9 cellular contexts compared by ENCODE assay signal in the genomic region with DNA sequence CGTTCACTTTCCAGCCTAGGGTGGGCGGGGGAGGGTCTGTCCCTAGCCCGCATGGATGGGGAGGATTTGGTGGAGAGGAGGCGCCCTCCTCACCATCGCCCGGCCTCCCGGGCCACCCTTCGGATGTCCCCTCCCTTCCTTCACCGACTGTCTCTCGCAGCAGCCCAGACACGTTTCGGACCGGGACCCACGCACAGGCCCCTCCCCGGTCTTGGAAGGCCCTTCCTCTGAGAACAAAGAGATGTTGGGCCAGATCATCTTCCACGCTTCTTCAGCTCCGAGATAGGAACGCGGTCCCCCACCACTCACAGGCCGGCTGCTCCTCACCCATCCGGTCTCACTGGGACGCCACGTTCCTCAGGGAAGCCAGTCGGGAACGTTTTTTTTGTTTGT. TPM values are rescaled to one million over a fixed set of nuclear protein-coding genes. Genes with fewer than 3 reads are reported as not detected.
DNase-seq lines count a peak whose midpoint lies in the region; ATAC-seq and TF ChIP-seq lines count a peak whose summit lies in the region.
"Had no signal": no experiment of that assay in that cellular context is flagged by ENCODE, and none has a peak within 500 bp of the region (broad histone marks: within the 10 kb centered on the region; RNA-seq: fewer than 3 reads in every experiment).

No MANE protein-coding gene starts in this region.

- no peak for TF ChIP-seq CTCF in psoas muscle (IDR thresholded peaks at IDR 0.05)

- no peaks in the 10 kb centered on the region for H3K27me3 ChIP-seq in psoas muscle (ENCODE audit: insufficient read depth in 3 of 3, low read length in 2 of 3)

- H3K9me3 ChIP-seq in psoas muscle = no peaks in the 10 kb centered on the region

- ATAC-seq in left ventricle myocardium superior (peak; percentile 40), psoas muscle (peak in 1 of 4 donors; percentile 6)

- 43 to 49% (median 43%) methylated on average over 25 of the region's 25 CpGs for WGBS in psoas muscle, 3 donors

- peak overlapping the region; percentile 66 for H3K27ac ChIP-seq in psoas muscle

- peak overlapping the region; percentile 55 for H3K27ac Mint-ChIP-seq in activated T-helper 2 cell treated with anti-CD3 and anti-CD28 coated beads, Interferon-gamma antibody, Interleukin-2, Interleukin-4, amounts not matched to agents 10 μg/mL and 5 μg/mL and 100 μg/mL, durations not matched to agents 14 hours and 24 hours and 36 hours

- H3K4me1 Mint-ChIP-seq in activated T-helper 2 cell treated with anti-CD3 and anti-CD28 coated beads, Interferon-gamma antibody, Interleukin-2, Interleukin-4, amounts not matched to agents 10 μg/mL and 5 μg/mL and 100 μg/mL, durations not matched to agents 14 hours and 24 hours and 36 hours (ENCODE audit: low read depth) = peaks cover 34% of the 10 kb centered on the region

- no peaks in the 10 kb centered on the region for H3K9me3 Mint-ChIP-seq in activated T-helper 2 cell treated with anti-CD3 and anti-CD28 coated beads, Interferon-gamma antibody, Interleukin-2, Interleukin-4, amounts not matched to agents 10 μg/mL and 5 μg/mL and 100 μg/mL, durations not matched to agents 14 hours and 24 hours and 36 hours

- peaks cover 53% of the 10 kb centered on the region for H3K36me3 Mint-ChIP-seq in activated T-helper 2 cell treated with anti-CD3 and anti-CD28 coated beads, Interferon-gamma antibody, Interleukin-2, Interleukin-4, amounts not matched to agents 10 μg/mL and 5 μg/mL and 100 μg/mL, durations not matched to agents 14 hours and 24 hours and 36 hours (ENCODE audit: low read depth)

- no peaks in the 10 kb centered on the region for H3K27me3 Mint-ChIP-seq in activated T-helper 2 cell treated with anti-CD3 and anti-CD28 coated beads, Interferon-gamma antibody, Interleukin-2, Interleukin-4, amounts not matched to agents 10 μg/mL and 5 μg/mL and 100 μg/mL, durations not matched to agents 14 hours and 24 hours and 36 hours (ENCODE audit: low read depth)
- H3K27me3 Mint-ChIP-seq: activated naive CD8-positive, alpha-beta T cell had no signal

- H3K4me1 ChIP-seq in psoas muscle = peaks cover 10% of the 10 kb centered on the region

- H3K4me3 ChIP-seq in psoas muscle = peak overlapping the region; percentile 80

- intact Hi-C loops in activated T-helper 2 cell treated with anti-CD3 and anti-CD28 coated beads, Interferon-gamma antibody, Interleukin-2, Interleukin-4, amounts not matched to agents 10 μg/mL and 5 μg/mL and 100 μg/mL, durations not matched to agents 14 hours and 24 hours and 36 hours (cut with micrococcal nuclease) = no loop called here
- intact Hi-C loops in left ventricle myocardium superior (cut with micrococcal nuclease) (loop anchor here (5.0 kb wide), 1 partner anchor 94 kb away; no protein-coding TSS in a partner anchor), psoas muscle (cut with DNase I) (no loop called here)

- H3K4me3 Mint-ChIP-seq in activated T-helper 2 cell treated with anti-CD3 and anti-CD28 coated beads, Interferon-gamma antibody, Interleukin-2, Interleukin-4, amounts not matched to agents 10 μg/mL and 5 μg/mL and 100 μg/mL, durations not matched to agents 14 hours and 24 hours and 36 hours (ENCODE audit: low read depth) = peak overlapping the region; percentile 47

- H3K36me3 ChIP-seq in psoas muscle (ENCODE audit: insufficient read depth in 1 of 2, low read depth in 1 of 2) = peaks cover 0 to 13% of the 10 kb centered on the region in 2 donors

- peak; percentile 75 for DNase-seq in ELF-1 (ENCODE audit: low read depth, low spot score)
- DNase-seq in activated T-helper 2 cell treated with anti-CD3 and anti-CD28 coated beads, Interferon-gamma antibody, Interleukin-2, Interleukin-4, amounts not matched to agents 10 μg/mL and 5 μg/mL and 100 μg/mL, durations not matched to agents 14 hours and 24 hours and 36 hours (ENCODE audit: low spot score) = no peak
- peak; percentile 57 for DNase-seq in left ventricle myocardium superior
- DNase-seq in psoas muscle = no peak
- DNase-seq in glomerular visceral epithelial cell (ENCODE audit: extremely low spot score) = no peak
- no peak for DNase-seq in stimulated activated CD4-positive, alpha-beta T cell treated with anti-CD3 and anti-CD28 coated beads, Interleukin-4, amount 100 ng/mL, for 24 hours
- DNase-seq in DMS79 (lab: John Stamatoyannopoulos, UW) = no peak
- DNase-seq in NAMALWA (ENCODE audit: low spot score) = no peak

RNA-seq across cellular contexts. Expression of gene DPM2, which starts 0.6 kb away (rescaled TPM):
- total RNA-seq in activated T-helper 2 cell treated with anti-CD3 and anti-CD28 coated beads, Interferon-gamma antibody, Interleukin-2, Interleukin-4, amounts not matched to agents 10 μg/mL and 5 μg/mL and 100 μg/mL, durations not matched to agents 14 hours and 24 hours and 36 hours = 55.7 and 57.4 TPM in 2 replicates
- total RNA-seq in left ventricle myocardium superior = 11.1 TPM
- 10 to 100 TPM in 3 of 4 donors, 1 to 10 TPM in 1; 9.7 to 17.4 (median 12.2) TPM for total RNA-seq in psoas muscle
- 10 to 100 TPM; 16.6 to 39.6 (median 37.1) TPM for polyA plus RNA-seq in psoas muscle

RNA-seq across cellular contexts. Expression of gene PIP5KL1, which starts 7.7 kb away (rescaled TPM):
- total RNA-seq in activated T-helper 2 cell treated with anti-CD3 and anti-CD28 coated beads, Interferon-gamma antibody, Interleukin-2, Interleukin-4, amounts not matched to agents 10 μg/mL and 5 μg/mL and 100 μg/mL, durations not matched to agents 14 hours and 24 hours and 36 hours = 1.4 and 3.4 TPM in 2 replicates
- total RNA-seq in left ventricle myocardium superior = not detected
- total RNA-seq in psoas muscle = under 1 TPM in 2 of 4 donors, not detected in 2; 0.40 to 0.44 TPM
- polyA plus RNA-seq in psoas muscle = under 1 TPM in 2 of 3 donors, not detected in 1; 0.05 to 0.12 TPM

RNA-seq across cellular contexts. Expression of gene ST6GALNAC4, which starts 21.5 kb away (rescaled TPM):
- total RNA-seq in activated T-helper 2 cell treated with anti-CD3 and anti-CD28 coated beads, Interferon-gamma antibody, Interleukin-2, Interleukin-4, amounts not matched to agents 10 μg/mL and 5 μg/mL and 100 μg/mL, durations not matched to agents 14 hours and 24 hours and 36 hours = 25.6 and 28.7 TPM in 2 replicates
- 28.5 TPM for total RNA-seq in left ventricle myocardium superior
- total RNA-seq in psoas muscle = 10 to 100 TPM in 3 of 4 donors, 1 to 10 TPM in 1; 8.9 to 52.6 (median 27.3) TPM
- 10 to 100 TPM; 14.0 to 31.4 (median 14.8) TPM for polyA plus RNA-seq in psoas muscle

RNA-seq across cellular contexts. Expression of gene ST6GALNAC6, which starts 38.9 kb away (rescaled TPM):
- total RNA-seq in activated T-helper 2 cell treated with anti-CD3 and anti-CD28 coated beads, Interferon-gamma antibody, Interleukin-2, Interleukin-4, amounts not matched to agents 10 μg/mL and 5 μg/mL and 100 μg/mL, durations not matched to agents 14 hours and 24 hours and 36 hours = 60.3 and 60.7 TPM in 2 replicates
- total RNA-seq in left ventricle myocardium superior (50.5 TPM), psoas muscle (10 to 100 TPM; 20.3 to 26.1 (median 24.4) TPM)
- 10 to 100 TPM; 18.5 to 35.5 (median 31.0) TPM for polyA plus RNA-seq in psoas muscle

RNA-seq across cellular contexts. Expression of gene EEIG1, which starts 42.5 kb away (rescaled TPM):
- 43.8 and 53.3 TPM in 2 replicates for total RNA-seq in activated T-helper 2 cell treated with anti-CD3 and anti-CD28 coated beads, Interferon-gamma antibody, Interleukin-2, Interleukin-4, amounts not matched to agents 10 μg/mL and 5 μg/mL and 100 μg/mL, durations not matched to agents 14 hours and 24 hours and 36 hours
- total RNA-seq in left ventricle myocardium superior (21.6 TPM), psoas muscle (10 to 100 TPM in 1 of 4 donors, 1 to 10 TPM in 3; 3.6 to 11.4 (median 8.3) TPM)
- polyA plus RNA-seq in psoas muscle = 1 to 10 TPM; 3.6 to 6.1 (median 5.1) TPM

Comparison
In these comparisons a context has a peak if more than half of its experiments do, and no peak if none do; other contexts are left out.
1. DNase-seq: peak in ELF-1 (single experiment) and left ventricle myocardium superior (single experiment); none in activated T-helper 2 cell treated with anti-CD3 and anti-CD28 coated beads, Interferon-gamma antibody, Interleukin-2, Interleukin-4, amounts not matched to agents 10 μg/mL and 5 μg/mL and 100 μg/mL, durations not matched to agents 14 hours and 24 hours and 36 hours (single experiment), psoas muscle (0 of 2), glomerular visceral epithelial cell (single experiment), stimulated activated CD4-positive, alpha-beta T cell treated with anti-CD3 and anti-CD28 coated beads, Interleukin-4, amount 100 ng/mL, for 24 hours (single experiment), DMS79 (single experiment) and NAMALWA (single experiment).